Comparison of ENCODE assay signal across 9 cellular contexts in the genomic region with DNA sequence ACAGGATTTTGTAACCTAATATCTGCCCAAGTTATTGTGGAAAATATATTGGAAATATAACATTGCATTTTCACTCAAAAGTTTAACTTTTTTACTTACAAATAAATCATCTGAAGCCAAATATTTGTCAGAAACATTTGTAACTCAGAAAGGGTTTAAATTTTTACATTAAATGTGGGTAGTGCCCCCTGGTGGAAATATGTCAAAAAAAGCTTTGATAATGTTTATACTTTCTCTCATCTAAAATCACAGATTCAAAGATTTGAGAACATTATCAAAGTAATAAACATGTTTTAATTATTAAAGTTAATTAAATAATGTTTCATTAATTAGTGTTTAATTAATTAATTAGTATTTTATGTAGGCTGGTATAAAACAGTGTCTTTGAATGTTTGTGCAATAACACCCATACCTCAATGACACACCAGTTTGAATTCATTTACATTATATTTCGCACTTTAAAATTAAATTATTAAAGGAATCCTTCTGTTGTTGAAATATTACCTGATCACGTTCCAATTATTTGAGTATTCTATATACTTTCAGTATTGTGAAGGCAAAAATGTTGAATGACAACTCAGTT.
DNase-seq lines count a peak whose midpoint lies in the region; ATAC-seq, FAIRE-seq and TF ChIP-seq lines count a peak whose summit lies in the region.
"Had no signal": no experiment of that assay in that cellular context is flagged by ENCODE, and none has a peak within 500 bp of the region (broad histone marks: within the 10 kb centered on the region; RNA-seq: fewer than 3 reads in every experiment).

No MANE protein-coding gene starts in this region.

- no peak overlapping the region for H3K4me3 ChIP-seq in DND-41 (ENCODE audit: low read depth in 1 of 2, low read length in 2 of 2)
- H3K4me3 ChIP-seq in K562: no peak overlapping the region
- H3K4me3 ChIP-seq in lower leg skin (ENCODE audit: low read depth, poor library complexity, severe bottlenecking): no peak overlapping the region

- no peak for FAIRE-seq in K562 (lab: Jason Lieb, UNC)

- TF ChIP-seq POLR2A in K562 (conservative IDR thresholded peaks at IDR 0.05): no peak
- TF ChIP-seq POLR2A in lower leg skin (IDR thresholded peaks at IDR 0.05): no peak

- WGBS in K562 (ENCODE audit: insufficient coverage, low coverage, missing lambda C conversion rate): 0% methylated on average over 2 of the region's 2 CpGs
- 31 to 42% methylated on average over 2 of the region's 2 CpGs for WGBS in lower leg skin, 2 donors

- POLR2A ChIA-PET in K562 (lab: Yijun Ruan, JAX): no interaction called here

- H3K9ac ChIP-seq in DND-41 (ENCODE audit: low read depth, low read length): no peak overlapping the region
- H3K9ac ChIP-seq in K562 (ENCODE audit: insufficient read depth in 1 of 2, low read depth in 2 of 2, low read length in 2 of 2): no peak overlapping the region

- no peaks in the 10 kb centered on the region for H3K9me1 ChIP-seq in K562 (ENCODE audit: control insufficient read depth, insufficient read depth, low read length)

- no peaks in the 10 kb centered on the region for H3K36me3 Mint-ChIP-seq in mesothelial cell of epicardium

- H3K79me2 ChIP-seq in DND-41 (ENCODE audit: insufficient read depth, low read length): no peaks in the 10 kb centered on the region
- no peaks in the 10 kb centered on the region for H3K79me2 ChIP-seq in K562 (ENCODE audit: control insufficient read depth, insufficient read depth, low read length)

- in situ Hi-C loops in K562 (cut with MboI): no loop called here

- H3K4me3 Mint-ChIP-seq in mesothelial cell of epicardium: no peak overlapping the region
- H3K4me3 Mint-ChIP-seq: activated naive CD8-positive, alpha-beta T cell treated with anti-CD3 and anti-CD28 coated beads, Interleukin-2, amount 50 U/mL, for 24 hours had no signal

- no peak overlapping the region for H2AFZ ChIP-seq in DND-41 (ENCODE audit: low read depth, low read length)
- no peak overlapping the region for H2AFZ ChIP-seq in K562 (ENCODE audit: low read depth, low read length)

- H3K27me3 ChIP-seq in DND-41 (ENCODE audit: insufficient read depth, low read length, poor library complexity): no peaks in the 10 kb centered on the region
- H3K27me3 ChIP-seq in K562 (ENCODE audit: control insufficient read depth in 2 of 2, insufficient read depth in 2 of 2, low read length in 2 of 2): no peaks in the 10 kb centered on the region

- no peak for TF ChIP-seq EP300 in K562 (IDR thresholded peaks at IDR 0.05; ENCODE audit: low read length)

- peaks cover 6% of the 10 kb centered on the region for H3K4me1 Mint-ChIP-seq in mesothelial cell of epicardium
- H3K4me1 Mint-ChIP-seq: activated naive CD8-positive, alpha-beta T cell treated with anti-CD3 and anti-CD28 coated beads, Interleukin-2, amount 50 U/mL, for 24 hours had no signal

- DNase-seq in DND-41 (no peak), LoVo (ENCODE audit: low spot score) (peak; percentile 19), K562 (ENCODE audit: extremely low read depth in 1 of 4, low spot score in 3 of 4) (peak in 3 of 4 experiments; percentile 5 to 8 (median 6)), mesothelial cell of epicardium (ENCODE audit: low spot score in 2 of 2, unreplicated experiment in 2 of 2) (no peak), DMS79 treated with DMSO at 0.1 percent for 48 hours (lab: John Stamatoyannopoulos, UW) (no peak), NCI-H2029 treated with DMSO at 0.1 percent for 48 hours (lab: John Stamatoyannopoulos, UW) (no peak), lower leg skin (ENCODE audit: low spot score in 2 of 2) (no peak)
- DNase-seq: activated naive CD8-positive, alpha-beta T cell treated with anti-CD3 and anti-CD28 coated beads, Interleukin-2, amount 50 U/mL, for 24 hours had no signal

- peaks cover 57% of the 10 kb centered on the region for H3K27me3 Mint-ChIP-seq in mesothelial cell of epicardium (ENCODE audit: low read depth)
- H3K27me3 Mint-ChIP-seq: activated naive CD8-positive, alpha-beta T cell treated with anti-CD3 and anti-CD28 coated beads, Interleukin-2, amount 50 U/mL, for 24 hours had no signal

- peaks cover 4% of the 10 kb centered on the region for H3K9me3 Mint-ChIP-seq in mesothelial cell of epicardium

- BruUV-seq in K562 (replicated peaks; lab: Mats Ljungman, UMichigan): no TSS peak

- TF ChIP-seq CTCF in DND-41 (IDR thresholded peaks at IDR 0.05; ENCODE audit: borderline replicate concordance, extremely low read depth, low read length, poor library complexity, severe bottlenecking) (peak; percentile 43), K562 (IDR thresholded peaks at IDR 0.05 in 2 of 3, conservative IDR thresholded peaks at IDR 0.05 in 1 of 3; ENCODE audit: insufficient read depth in 2 of 3, low read depth in 1 of 3, low read length in 3 of 3) (peak in 1 of 3 experiments; percentile 25; a peak in 1 of 6 replicates), mesothelial cell of epicardium (IDR thresholded peaks at IDR 0.05; ENCODE audit: unreplicated experiment) (peak; percentile 91), lower leg skin (IDR thresholded peaks at IDR 0.05) (no peak)

- H3K4me2 ChIP-seq in DND-41 (ENCODE audit: insufficient read depth, low read length): no peak overlapping the region
- H3K4me2 ChIP-seq in K562 (ENCODE audit: insufficient read depth, low read length): no peak overlapping the region

- no peaks in the 10 kb centered on the region for H3K4me1 ChIP-seq in DND-41 (ENCODE audit: insufficient read depth, low read length)
- H3K4me1 ChIP-seq in K562 (replicated peaks in 1 of 2; ENCODE audit: control insufficient read depth in 2 of 2, insufficient read depth in 2 of 2, low read length in 2 of 2): no peaks in the 10 kb centered on the region

- CTCF ChIA-PET in K562 (lab: Yijun Ruan, JAX; ENCODE audit: low intra/inter-chr PET ratio): no interaction called here

- no peak overlapping the region for H3K27ac Mint-ChIP-seq in mesothelial cell of epicardium
- H3K27ac Mint-ChIP-seq: activated naive CD8-positive, alpha-beta T cell treated with anti-CD3 and anti-CD28 coated beads, Interleukin-2, amount 50 U/mL, for 24 hours had no signal

- H3K27ac ChIP-seq in DND-41 (ENCODE audit: low read length) (no peak overlapping the region), K562 (ENCODE audit: extremely low read depth, low read depth, low read length) (no peak overlapping the region)

- ATAC-seq in DND-41 (ENCODE audit: insufficient read depth, low read depth) (no peak), K562 (no peak), HG02938 (IDR thresholded peaks at IDR 0.05; ENCODE audit: unreplicated experiment) (no peak)
- ATAC-seq: activated naive CD8-positive, alpha-beta T cell treated with anti-CD3 and anti-CD28 coated beads, Interleukin-2, amount 50 U/mL, for 24 hours had no signal

- TF ChIP-seq RAD21 in K562 (CRISPR knock-in tag; conservative IDR thresholded peaks at IDR 0.05 in 1 of 2, IDR thresholded peaks at IDR 0.05 in 1 of 2): peak in 1 of 2 experiments; percentile 16; a peak in 1 of 4 replicates

- intact Hi-C loops in K562 (cut with micrococcal nuclease): no loop called here
- intact Hi-C loops in lower leg skin (cut with DNase I; ENCODE audit: low total_unique reads): no loop called here

- H3K9me3 ChIP-seq in DND-41 (ENCODE audit: insufficient read depth, low read length, severe bottlenecking) (no peaks in the 10 kb centered on the region), K562 (replicated peaks; ENCODE audit: control insufficient read depth, insufficient read depth, low read depth, low read length) (no peaks in the 10 kb centered on the region)

- H3K36me3 ChIP-seq in DND-41 (ENCODE audit: insufficient read depth, low read length): no peaks in the 10 kb centered on the region
- no peaks in the 10 kb centered on the region for H3K36me3 ChIP-seq in K562 (ENCODE audit: control insufficient read depth, insufficient read depth, low read length)

- H4K20me1 ChIP-seq in DND-41 (ENCODE audit: insufficient read depth, low read length) (no peaks in the 10 kb centered on the region), K562 (replicated peaks; ENCODE audit: control insufficient read depth, insufficient read depth, low read length) (no peaks in the 10 kb centered on the region)

TF ChIP-seq in K562, 482 proteins besides CTCF, POLR2A, EP300 and RAD21:
- TF ChIP-seq MTA3 (IDR thresholded peaks at IDR 0.05; ENCODE audit: borderline replicate concordance) (no peak), ARHGAP35 (IDR thresholded peaks at IDR 0.05; ENCODE audit: partially characterized antibody) (no peak)

Comparison
In these comparisons a context has a peak if more than half of its experiments do, and no peak if none do; other contexts are left out.
1. DNase-seq: peak in LoVo (single experiment) and K562 (3 of 4); none in DND-41 (single experiment), mesothelial cell of epicardium (0 of 2), DMS79 treated with DMSO at 0.1 percent for 48 hours (single experiment), NCI-H2029 treated with DMSO at 0.1 percent for 48 hours (single experiment) and lower leg skin (0 of 2).
2. CTCF ChIP-seq: peak in DND-41 (single experiment) and mesothelial cell of epicardium (single experiment); none in lower leg skin (0 of 3).